ENCODE assay signal across 20 cellular contexts in the genomic region with DNA sequence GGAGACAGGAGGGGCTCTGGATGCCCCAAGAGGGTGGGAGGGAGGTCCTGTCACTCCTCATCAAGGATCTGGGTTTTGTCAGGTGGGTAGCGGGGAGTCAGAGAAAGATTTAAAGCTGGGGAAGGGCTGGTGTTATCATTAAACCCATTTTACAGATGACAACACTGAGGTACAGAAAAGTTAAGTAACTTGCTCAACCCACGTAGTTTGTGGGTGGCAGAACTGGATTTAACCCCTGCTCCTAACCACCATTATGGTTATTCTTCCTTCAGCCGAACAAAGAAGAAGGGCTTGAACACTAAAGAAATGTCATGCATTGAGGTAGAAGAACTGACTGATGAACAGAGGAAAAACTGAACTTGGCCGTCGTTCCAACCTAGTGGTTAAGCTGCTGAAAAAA. TPM values are rescaled to one million over a fixed set of nuclear protein-coding genes. Genes with fewer than 3 reads are reported as not detected.
A peak's percentile ranks its signal among the peaks of the same experiment; 100 is the strongest.
DNase-seq lines count a peak whose midpoint lies in the region; ATAC-seq, FAIRE-seq and TF ChIP-seq lines count a peak whose summit lies in the region.
"Had no signal": no experiment of that assay in that cellular context is flagged by ENCODE, and none has a peak within 500 bp of the region (broad histone marks: within the 10 kb centered on the region; RNA-seq: fewer than 3 reads in every experiment).

No MANE protein-coding gene starts in this region.

- BruUV-seq in K562 (replicated peaks; lab: Mats Ljungman, UMichigan) = no TSS peak

- POLR2A ChIA-PET in K562 (lab: Yijun Ruan, JAX) = no interaction called here

- H4K20me1 ChIP-seq in Loucy (ENCODE audit: insufficient read depth, low read length, poor library complexity, severe bottlenecking) (no peaks in the 10 kb centered on the region), K562 (replicated peaks; ENCODE audit: control insufficient read depth, insufficient read depth, low read length) (no peaks in the 10 kb centered on the region), neural cell (ENCODE audit: insufficient read depth) (no peaks in the 10 kb centered on the region), osteoblast (ENCODE audit: insufficient read depth, low read length) (no peaks in the 10 kb centered on the region)

- H2AFZ ChIP-seq in Loucy (ENCODE audit: low read length) (no peak overlapping the region), K562 (ENCODE audit: low read depth, low read length) (no peak overlapping the region), neural cell (ENCODE audit: low read depth, low read length) (no peak overlapping the region), osteoblast (ENCODE audit: low read length) (no peak overlapping the region)

- H3K27me3 ChIP-seq in Loucy (ENCODE audit: insufficient read depth, low read length, poor library complexity, severe bottlenecking) = no peaks in the 10 kb centered on the region
- peaks cover 53 to 80% of the 10 kb centered on the region in 2 experiments for H3K27me3 ChIP-seq in K562 (ENCODE audit: control insufficient read depth in 2 of 2, insufficient read depth in 2 of 2, low read length in 2 of 2)
- no peaks in the 10 kb centered on the region for H3K27me3 ChIP-seq in neural cell (ENCODE audit: insufficient read depth, low read depth, low read length)
- H3K27me3 ChIP-seq in osteoblast (ENCODE audit: insufficient read depth, low read length) = peaks cover 41% of the 10 kb centered on the region

- intact Hi-C loops in K562 (cut with micrococcal nuclease) = no loop called here

- no peak; the same call in 1 of the 2 replicates for TF ChIP-seq POLR2A in K562 (conservative IDR thresholded peaks at IDR 0.05)

- DNase-seq in K562 (ENCODE audit: extremely low read depth in 1 of 4, low spot score in 3 of 4) (no peak), osteoblast (ENCODE audit: insufficient read length, low spot score, missing footprints) (peak; percentile 39), COR-L47 (lab: John Stamatoyannopoulos, UW) (no peak)
- DNase-seq: C1 segment of cervical spinal cord; CD4-positive, alpha-beta memory T cell; DMS153; DND-41; GOT3; HFFc6 had no signal

- no peak for FAIRE-seq in K562 (lab: Jason Lieb, UNC)
- FAIRE-seq: G401.6, GM12892, H54 had no signal

- no peak overlapping the region for H3K27ac ChIP-seq in K562 (ENCODE audit: extremely low read depth, low read depth, low read length)
- peak overlapping the region; percentile 63 for H3K27ac ChIP-seq in neural cell (ENCODE audit: low read length)
- no peak overlapping the region for H3K27ac ChIP-seq in osteoblast (ENCODE audit: low read depth, low read length)

- 0% methylated on average over 5 of the region's 5 CpGs for WGBS in K562 (ENCODE audit: insufficient coverage, low coverage, missing lambda C conversion rate)

- no peaks in the 10 kb centered on the region for H3K9me1 ChIP-seq in K562 (ENCODE audit: control insufficient read depth, insufficient read depth, low read length)

- no peaks in the 10 kb centered on the region for H3K9me3 ChIP-seq in Loucy (ENCODE audit: insufficient read depth, low read depth, low read length)
- H3K9me3 ChIP-seq in K562 (replicated peaks; ENCODE audit: control insufficient read depth, insufficient read depth, low read depth, low read length) = no peaks in the 10 kb centered on the region
- H3K9me3 ChIP-seq in neural cell (ENCODE audit: low read length) = no peaks in the 10 kb centered on the region
- H3K9me3 ChIP-seq in osteoblast (ENCODE audit: low read depth, low read length) = no peaks in the 10 kb centered on the region
- H3K9me3 ChIP-seq: Caco-2, HAP-1 had no signal

- H3K36me3 ChIP-seq in Loucy (ENCODE audit: insufficient read depth, low read length) = no peaks in the 10 kb centered on the region
- no peaks in the 10 kb centered on the region for H3K36me3 ChIP-seq in K562 (ENCODE audit: control insufficient read depth, insufficient read depth, low read length)
- no peaks in the 10 kb centered on the region for H3K36me3 ChIP-seq in neural cell (ENCODE audit: insufficient read depth, low read length)
- no peaks in the 10 kb centered on the region for H3K36me3 ChIP-seq in osteoblast (ENCODE audit: insufficient read depth, low read length)
- H3K36me3 ChIP-seq: HAP-1 had no signal

- H3K4me1 ChIP-seq in Loucy (ENCODE audit: insufficient read depth, low read length, poor library complexity, severe bottlenecking) (peaks cover 9% of the 10 kb centered on the region), K562 (replicated peaks in 1 of 2; ENCODE audit: control insufficient read depth in 2 of 2, insufficient read depth in 2 of 2, low read length in 2 of 2) (no peaks in the 10 kb centered on the region), osteoblast (ENCODE audit: insufficient read depth, low read length) (no peaks in the 10 kb centered on the region)
- H3K4me1 ChIP-seq: Caco-2, HAP-1 had no signal

- in situ Hi-C loops in K562 (cut with MboI) = no loop called here

- H3K9me2 ChIP-seq in Loucy (replicated peaks; ENCODE audit: low read depth, low read length) = no peaks in the 10 kb centered on the region
- no peaks in the 10 kb centered on the region for H3K9me2 ChIP-seq in neural cell (ENCODE audit: insufficient read depth, low read length)

- H3K9ac ChIP-seq in Loucy (ENCODE audit: low read depth, low read length, poor library complexity, severe bottlenecking) = no peak overlapping the region
- H3K9ac ChIP-seq in K562 (ENCODE audit: insufficient read depth in 1 of 2, low read depth in 2 of 2, low read length in 2 of 2) = no peak overlapping the region
- H3K9ac ChIP-seq in neural cell (ENCODE audit: low read length) = peak overlapping the region; percentile 48

- TF ChIP-seq CTCF in Loucy (conservative IDR thresholded peaks at IDR 0.05; ENCODE audit: low read length) (no peak), K562 (IDR thresholded peaks at IDR 0.05 in 2 of 3, conservative IDR thresholded peaks at IDR 0.05 in 1 of 3; ENCODE audit: insufficient read depth in 2 of 3, low read depth in 1 of 3, low read length in 3 of 3) (no peak), neural cell (IDR thresholded peaks at IDR 0.05; ENCODE audit: poor library complexity, severe bottlenecking) (no peak), osteoblast (IDR thresholded peaks at IDR 0.05; ENCODE audit: extremely low read depth, low read depth, low read length) (no peak)

- H3F3A ChIP-seq in Loucy (ENCODE audit: low read depth) (no peaks in the 10 kb centered on the region), neural cell (ENCODE audit: insufficient read depth, low read length, poor library complexity, severe bottlenecking) (no peaks in the 10 kb centered on the region)

- CTCF ChIA-PET in K562 (lab: Yijun Ruan, JAX; ENCODE audit: low intra/inter-chr PET ratio) = no interaction called here

- H3K4me3 ChIP-seq in Loucy (ENCODE audit: low read length, poor library complexity, severe bottlenecking) = no peak overlapping the region
- H3K4me3 ChIP-seq in K562 = no peak overlapping the region
- H3K4me3 ChIP-seq in neural cell (ENCODE audit: low read length) = no peak overlapping the region
- H3K4me3 ChIP-seq in osteoblast (ENCODE audit: insufficient read depth, low read length) = no peak overlapping the region
- H3K4me3 ChIP-seq: HAP-1 had no signal

- TF ChIP-seq EP300 in K562 (IDR thresholded peaks at IDR 0.05; ENCODE audit: low read length) (no peak), neural cell (conservative IDR thresholded peaks at IDR 0.05; ENCODE audit: poor library complexity, severe bottlenecking) (no peak)

- H3K4me2 ChIP-seq in Loucy (ENCODE audit: low read depth, low read length, poor library complexity, severe bottlenecking) (peak overlapping the region; percentile 46), K562 (ENCODE audit: insufficient read depth, low read length) (no peak overlapping the region), neural cell (ENCODE audit: low read length) (no peak overlapping the region), osteoblast (ENCODE audit: insufficient read depth, low read length) (no peak overlapping the region)

- ATAC-seq in K562 = no peak
- ATAC-seq in HG03565 (IDR thresholded peaks at IDR 0.05; ENCODE audit: unreplicated experiment) = no peak

- TF ChIP-seq RAD21 in K562 (CRISPR knock-in tag; conservative IDR thresholded peaks at IDR 0.05 in 1 of 2, IDR thresholded peaks at IDR 0.05 in 1 of 2) (no peak), neural cell (conservative IDR thresholded peaks at IDR 0.05) (no peak)

- H3K79me2 ChIP-seq in Loucy (ENCODE audit: insufficient read depth, low read length) = no peaks in the 10 kb centered on the region
- no peaks in the 10 kb centered on the region for H3K79me2 ChIP-seq in K562 (ENCODE audit: control insufficient read depth, insufficient read depth, low read length)
- no peaks in the 10 kb centered on the region for H3K79me2 ChIP-seq in neural cell (replicated peaks; ENCODE audit: insufficient read depth, low read length)
- H3K79me2 ChIP-seq in osteoblast (ENCODE audit: insufficient read depth, low read length) = no peaks in the 10 kb centered on the region

RNA-seq across cellular contexts. Expression of gene PRKAG2, which starts 24.9 kb away (rescaled TPM):
- 7.2 and 11.4 TPM in 2 replicates for total RNA-seq in K562 (2011; cell fraction: chromatin; rRNA removed; ENCODE audit: low replicate concordance)
- 2.8 and 4.7 TPM in 2 replicates for total RNA-seq in K562 (2011; cell fraction: nucleolus; rRNA removed)
- total RNA-seq in K562 (2011; cell fraction: nucleoplasm; rRNA removed) = 4.8 and 6.9 TPM in 2 replicates
- total RNA-seq in K562 (2014; rRNA removed) (3.1 TPM in 2 replicates), K562 (2014; rRNA removed; fragmentation: Illumina TruSeq; extraction: Trizol) (3.3 and 3.9 TPM in 2 replicates), K562 (2015; rRNA removed; fragmentation: Illumina TruSeq; extraction: Trizol) (1.8 and 2.8 TPM in 2 replicates), K562 (2021) (3.6 and 5.0 TPM in 2 replicates), osteoblast (20.6 TPM in 2 replicates)
- polyA plus RNA-seq in K562 (2011; rRNA removed) (3.8 and 5.6 TPM in 2 replicates), K562 (2014; fragmentation: Illumina TruSeq; extraction: Trizol) (3.2 and 4.0 TPM in 2 replicates), K562 (2014; fragmentation: Nextera tagmentation; extraction: Ambion mirVana) (1 to 10 TPM in 1 of 2 experiments, under 1 TPM in 1; 0.99 to 1.1 TPM), K562 (2014; rRNA removed) (3.5 and 3.6 TPM in 2 replicates), neural cell (22.7 and 22.9 TPM in 2 replicates)
- 1.3 and 1.8 TPM in 2 replicates for polyA plus RNA-seq in K562 (2011; cell fraction: cytosol; rRNA removed)
- polyA plus RNA-seq in K562 (2011; cell fraction: nucleus; rRNA removed) = 3.0 and 4.6 TPM in 2 replicates
- polyA plus RNA-seq in K562 (2012) = 2.3 and 2.7 TPM in 2 replicates
- polyA minus RNA-seq in K562 (2011; rRNA and poly(A)+ RNA removed) = 4.2 and 6.0 TPM in 2 replicates
- polyA minus RNA-seq in K562 (2011; cell fraction: cytosol; rRNA and poly(A)+ RNA removed) = 2.1 TPM in 1 of 2 replicates, not detected in the other
- polyA minus RNA-seq in K562 (2011; cell fraction: nucleus; rRNA and poly(A)+ RNA removed) = 2.4 and 2.7 TPM in 2 replicates
- 23.0 and 27.5 TPM in 2 replicates for polyA minus RNA-seq in neural cell

RNA-seq across cellular contexts. Expression of gene GALNTL5, which starts 54.4 kb away (rescaled TPM):
- total RNA-seq in K562 (2011; cell fraction: chromatin; rRNA removed; ENCODE audit: low replicate concordance) = not detected in 2 replicates
- total RNA-seq in K562 (2011; cell fraction: nucleolus; rRNA removed) = not detected in 2 replicates
- not detected in 2 replicates for total RNA-seq in K562 (2011; cell fraction: nucleoplasm; rRNA removed)
- total RNA-seq in K562 (2014; rRNA removed) (not detected in 2 replicates), K562 (2014; rRNA removed; fragmentation: Illumina TruSeq; extraction: Trizol) (not detected in 2 replicates), K562 (2015; rRNA removed; fragmentation: Illumina TruSeq; extraction: Trizol) (not detected in 2 replicates), K562 (2021) (not detected in 2 replicates), osteoblast (not detected in 2 replicates)
- polyA plus RNA-seq in K562 (2011; rRNA removed) (not detected in 2 replicates), K562 (2014; fragmentation: Illumina TruSeq; extraction: Trizol) (not detected in 2 replicates), K562 (2014; fragmentation: Nextera tagmentation; extraction: Ambion mirVana) (not detected), K562 (2014; rRNA removed) (not detected in 2 replicates), neural cell (not detected in 2 replicates)
- polyA plus RNA-seq in K562 (2011; cell fraction: cytosol; rRNA removed) = not detected in 2 replicates
- polyA plus RNA-seq in K562 (2011; cell fraction: nucleus; rRNA removed) = not detected in 2 replicates
- polyA plus RNA-seq in K562 (2012) = not detected in 2 replicates
- not detected in 2 replicates for polyA minus RNA-seq in K562 (2011; rRNA and poly(A)+ RNA removed)
- not detected in 2 replicates for polyA minus RNA-seq in K562 (2011; cell fraction: cytosol; rRNA and poly(A)+ RNA removed)
- polyA minus RNA-seq in K562 (2011; cell fraction: nucleus; rRNA and poly(A)+ RNA removed) = not detected in 2 replicates
- not detected in 2 replicates for polyA minus RNA-seq in neural cell
- total RNA-seq: A172; A673; Caco-2; CD4-positive, alpha-beta memory T cell; HFFc6 had no signal
- polyA plus RNA-seq: BJ; CD4-positive, alpha-beta memory T cell had no signal
